Comparison of ENCODE assay signal across 1 cellular context in the genomic region with DNA sequence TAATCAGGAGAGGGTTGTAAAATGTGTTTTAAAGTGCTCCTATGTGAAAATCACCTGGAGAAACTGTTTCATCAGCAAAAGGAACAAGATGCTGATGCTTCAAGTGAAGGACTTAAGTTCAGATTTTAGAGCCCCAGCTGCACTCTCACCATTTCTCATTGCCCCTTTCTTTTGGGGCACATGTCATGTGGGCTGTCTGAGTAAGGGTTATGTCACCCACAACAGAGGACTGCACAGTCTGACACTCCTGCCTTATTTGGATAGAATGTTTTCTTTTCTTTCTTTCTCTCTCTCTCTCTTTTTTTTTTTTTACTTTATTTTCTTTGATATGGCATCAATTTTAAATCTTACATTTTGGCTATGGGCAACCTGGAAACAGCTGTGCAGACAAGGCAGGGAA.
A peak's percentile ranks its signal among the peaks of the same experiment; 100 is the strongest.
TF ChIP-seq lines count a peak whose summit lies in the region.

No MANE protein-coding gene starts in this region.

TF ChIP-seq in IMR-90, 13 proteins besides CTCF, POLR2A, EP300 and RAD21:
- no peak for TF ChIP-seq NFE2L2 (IDR thresholded peaks at IDR 0.05; ENCODE audit: low read depth, low read length)
- TF ChIP-seq MXI1 (IDR thresholded peaks at IDR 0.05; ENCODE audit: borderline replicate concordance, low read depth, low read length): no peak
- TF ChIP-seq, protein P1, sequence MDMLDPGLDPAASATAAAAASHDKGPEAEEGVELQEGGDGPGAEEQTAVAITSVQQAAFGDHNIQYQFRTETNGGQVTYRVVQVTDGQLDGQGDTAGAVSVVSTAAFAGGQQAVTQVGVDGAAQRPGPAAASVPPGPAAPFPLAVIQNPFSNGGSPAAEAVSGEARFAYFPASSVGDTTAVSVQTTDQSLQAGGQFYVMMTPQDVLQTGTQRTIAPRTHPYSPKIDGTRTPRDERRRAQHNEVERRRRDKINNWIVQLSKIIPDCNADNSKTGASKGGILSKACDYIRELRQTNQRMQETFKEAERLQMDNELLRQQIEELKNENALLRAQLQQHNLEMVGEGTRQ (IDR thresholded peaks at IDR 0.05; ENCODE audit: low read depth, low read length): peak; percentile 40; the same call in 1 of the 2 replicates
- no peak for TF ChIP-seq RCOR1 (IDR thresholded peaks at IDR 0.05; ENCODE audit: insufficient replicate concordance, low read length)
